Comparison of ENCODE assay signal across 7 cellular contexts in genomic region chr6:126373344-126373743, GRCh38.
"Had no signal": no experiment of that assay in that cellular context is flagged by ENCODE, and none has a peak within 500 bp of the region (broad histone marks: within the 10 kb centered on the region; RNA-seq: fewer than 3 reads in every experiment).

No MANE protein-coding gene starts in this region.

- ATAC-seq: GM12878 had no signal

- H3K4me3 ChIP-seq: GM12878 had no signal

- FAIRE-seq: GM12878, GM12891, GM12892, GM18507, GM19239 had no signal

- DNase-seq: GDM1, GF-D8 had no signal
